8 cellular contexts compared by ENCODE assay signal in genomic region chr1:28087614-28088167, GRCh38.
DNase-seq lines count a peak whose midpoint lies in the region; ATAC-seq and TF ChIP-seq lines count a peak whose summit lies in the region.

No MANE protein-coding gene starts in this region.

- H3K4me1 ChIP-seq in BLaER1 treated with 17β-estradiol and CSF1 and Interleukin-3, amounts not matched to agents 10 nM and 100 nM, result peaks cover 19 to 67% (median 27%) of the 10 kb centered on the region in 10 experiments
- H3K4me1 ChIP-seq in MM.1S (ENCODE audit: low read length) (peaks cover 20% of the 10 kb centered on the region), adipocyte (ENCODE audit: control insufficient read depth, insufficient read depth, low read length) (peaks cover 16% of the 10 kb centered on the region)

- peak; percentile 7 for ATAC-seq in GM18517 (IDR thresholded peaks at IDR 0.05; ENCODE audit: unreplicated experiment)
- no peak for ATAC-seq in HG02938 (IDR thresholded peaks at IDR 0.05; ENCODE audit: unreplicated experiment)

- no peaks in the 10 kb centered on the region for H3K9me3 ChIP-seq in BLaER1 treated with 17β-estradiol and CSF1 and Interleukin-3, amounts not matched to agents 10 nM and 100 nM (replicated peaks in 1 of 11)
- H3K9me3 ChIP-seq in MM.1S (replicated peaks; ENCODE audit: insufficient read depth, low read length), result no peaks in the 10 kb centered on the region
- no peaks in the 10 kb centered on the region for H3K9me3 ChIP-seq in adipocyte (ENCODE audit: control insufficient read depth, low read length)
- H3K9me3 ChIP-seq in iPS-18c (ENCODE audit: control insufficient read depth, insufficient read depth, low read length), result no peaks in the 10 kb centered on the region

- TF ChIP-seq CTCF in MM.1S (IDR thresholded peaks at IDR 0.05; ENCODE audit: low read length), result peak; percentile 39

- peak overlapping the region; percentile 70 to 95 (median 82) for H3K4me3 ChIP-seq in BLaER1 treated with 17β-estradiol and CSF1 and Interleukin-3, amounts not matched to agents 10 nM and 100 nM
- H3K4me3 ChIP-seq in MM.1S (ENCODE audit: low read length), result peak overlapping the region; percentile 83
- H3K4me3 ChIP-seq in adipocyte (ENCODE audit: low read length), result peak overlapping the region; percentile 100
- H3K4me3 ChIP-seq in iPS-18c (ENCODE audit: insufficient read depth, low read depth, low read length), result peak overlapping the region; percentile 96

- peak overlapping the region; percentile 54 for H2AFZ ChIP-seq in MM.1S (ENCODE audit: low read length)

- H3K36me3 ChIP-seq in BLaER1 treated with 17β-estradiol and CSF1 and Interleukin-3, amounts not matched to agents 10 nM and 100 nM, result no peaks in the 10 kb centered on the region
- H3K36me3 ChIP-seq in MM.1S (replicated peaks; ENCODE audit: insufficient read depth, low read length), result no peaks in the 10 kb centered on the region
- H3K36me3 ChIP-seq in adipocyte (ENCODE audit: control insufficient read depth, insufficient read depth, low read length, severe bottlenecking), result no peaks in the 10 kb centered on the region

- no peaks in the 10 kb centered on the region for H3K9me2 ChIP-seq in MM.1S (replicated peaks; ENCODE audit: insufficient read depth, low read length)

- H3K27ac ChIP-seq in BLaER1 treated with 17β-estradiol and CSF1 and Interleukin-3, amounts not matched to agents 10 nM and 100 nM, result peak overlapping the region; percentile 80 to 92 (median 87)
- H3K27ac ChIP-seq in MM.1S (ENCODE audit: low read length), result peak overlapping the region; percentile 71

- H3K79me2 ChIP-seq in MM.1S (ENCODE audit: low read length), result peaks cover 55% of the 10 kb centered on the region

- H3K9ac ChIP-seq in BLaER1 treated with 17β-estradiol and CSF1 and Interleukin-3, amounts not matched to agents 10 nM and 100 nM, result peak overlapping the region; percentile 83 to 93 (median 88)
- H3K9ac ChIP-seq in MM.1S (ENCODE audit: low read length) (peak overlapping the region; percentile 73), adipocyte (ENCODE audit: low read length) (peak overlapping the region; percentile 100)

- peak overlapping the region; percentile 87 to 97 (median 94) for H3K4me2 ChIP-seq in BLaER1 treated with 17β-estradiol and CSF1 and Interleukin-3, amounts not matched to agents 10 nM and 100 nM
- peak overlapping the region; percentile 82 for H3K4me2 ChIP-seq in MM.1S (ENCODE audit: low read depth, low read length)

- peaks cover 19% of the 10 kb centered on the region for H3F3A ChIP-seq in MM.1S (ENCODE audit: insufficient read depth, low read length)

- H4K20me1 ChIP-seq in BLaER1 treated with 17β-estradiol and CSF1 and Interleukin-3, amounts not matched to agents 10 nM and 100 nM, result peaks cover 15 to 49% (median 22%) of the 10 kb centered on the region in 11 experiments; a peak in 16 of 22 replicates
- H4K20me1 ChIP-seq in MM.1S (ENCODE audit: insufficient read depth, low read length), result peaks cover 8% of the 10 kb centered on the region; the same call in 1 of the 2 replicates

- H3K27me3 ChIP-seq in BLaER1 treated with 17β-estradiol and CSF1 and Interleukin-3, amounts not matched to agents 10 nM and 100 nM, result no peaks in the 10 kb centered on the region
- H3K27me3 ChIP-seq in MM.1S (replicated peaks; ENCODE audit: insufficient read depth, low read length) (no peaks in the 10 kb centered on the region), adipocyte (replicated peaks; ENCODE audit: control insufficient read depth, insufficient read depth, low read length) (no peaks in the 10 kb centered on the region)

- DNase-seq in MM.1S (peak; percentile 62), adipocyte (ENCODE audit: low read depth) (peak; percentile 52), NCI-H2029 (lab: John Stamatoyannopoulos, UW) (no peak)
- peak; percentile 13 for DNase-seq in stimulated activated CD4-positive, alpha-beta T cell treated with anti-CD3 and anti-CD28 coated beads, Interleukin-4, amount 100 ng/mL, for 24 hours
